Comparison of ENCODE assay signal across 1 cellular context in genomic region chr19:48568345-48568886, GRCh38.
TF ChIP-seq lines count a peak whose summit lies in the region.

No MANE protein-coding gene starts in this region.

TF ChIP-seq in HepG2, 621 proteins besides CTCF, POLR2A, EP300 and RAD21 (continued from another document and continues in another):
- TF ChIP-seq FOSL1 (CRISPR knock-in tag; IDR thresholded peaks at IDR 0.05; ENCODE audit: borderline replicate concordance) (peak; percentile 46; the same call in 1 of the 2 replicates), ZNF441 (CRISPR knock-in tag; IDR thresholded peaks at IDR 0.05; ENCODE audit: borderline replicate concordance) (no peak), ZNF883 (CRISPR knock-in tag; IDR thresholded peaks at IDR 0.05; ENCODE audit: not compliant biosample characterization) (no peak), PHF21A (CRISPR knock-in tag; IDR thresholded peaks at IDR 0.05) (no peak), ZNF782 (CRISPR knock-in tag; IDR thresholded peaks at IDR 0.05; ENCODE audit: borderline replicate concordance) (no peak), KAT2B (IDR thresholded peaks at IDR 0.05; ENCODE audit: borderline replicate concordance, low read depth, low read length) (no peak), SMAD9 (CRISPR knock-in tag; IDR thresholded peaks at IDR 0.05) (no peak), CENPBD1 (CRISPR knock-in tag; IDR thresholded peaks at IDR 0.05; ENCODE audit: borderline replicate concordance, low read depth) (no peak), ZNF816 (CRISPR knock-in tag; IDR thresholded peaks at IDR 0.05; ENCODE audit: borderline replicate concordance) (no peak), REST (IDR thresholded peaks at IDR 0.05; ENCODE audit: borderline replicate concordance in 1 of 2, low read depth in 1 of 2, low read length in 2 of 2) (no peak), AHDC1 (CRISPR knock-in tag; IDR thresholded peaks at IDR 0.05; ENCODE audit: borderline replicate concordance) (no peak), KAT7 (CRISPR knock-in tag; IDR thresholded peaks at IDR 0.05; ENCODE audit: borderline replicate concordance) (no peak), NCOA2 (CRISPR knock-in tag; IDR thresholded peaks at IDR 0.05) (no peak), ZFYVE20 (CRISPR knock-in tag; IDR thresholded peaks at IDR 0.05; ENCODE audit: borderline replicate concordance, low read depth) (no peak), FOSL2 (CRISPR knock-in tag; IDR thresholded peaks at IDR 0.05) (peak; percentile 95), ZNF263 (CRISPR knock-in tag; IDR thresholded peaks at IDR 0.05) (peak; percentile 22; the same call in 1 of the 2 replicates), TFAP4 (IDR thresholded peaks at IDR 0.05; ENCODE audit: borderline replicate concordance, low read depth) (no peak), JDP2 (CRISPR knock-in tag; IDR thresholded peaks at IDR 0.05; ENCODE audit: borderline replicate concordance) (no peak), ZNF142 (CRISPR knock-in tag; IDR thresholded peaks at IDR 0.05) (no peak), HDAC2 (CRISPR knock-in tag; IDR thresholded peaks at IDR 0.05) (peak; percentile 40; the same call in 1 of the 2 replicates)
- TF ChIP-seq, protein P1, sequence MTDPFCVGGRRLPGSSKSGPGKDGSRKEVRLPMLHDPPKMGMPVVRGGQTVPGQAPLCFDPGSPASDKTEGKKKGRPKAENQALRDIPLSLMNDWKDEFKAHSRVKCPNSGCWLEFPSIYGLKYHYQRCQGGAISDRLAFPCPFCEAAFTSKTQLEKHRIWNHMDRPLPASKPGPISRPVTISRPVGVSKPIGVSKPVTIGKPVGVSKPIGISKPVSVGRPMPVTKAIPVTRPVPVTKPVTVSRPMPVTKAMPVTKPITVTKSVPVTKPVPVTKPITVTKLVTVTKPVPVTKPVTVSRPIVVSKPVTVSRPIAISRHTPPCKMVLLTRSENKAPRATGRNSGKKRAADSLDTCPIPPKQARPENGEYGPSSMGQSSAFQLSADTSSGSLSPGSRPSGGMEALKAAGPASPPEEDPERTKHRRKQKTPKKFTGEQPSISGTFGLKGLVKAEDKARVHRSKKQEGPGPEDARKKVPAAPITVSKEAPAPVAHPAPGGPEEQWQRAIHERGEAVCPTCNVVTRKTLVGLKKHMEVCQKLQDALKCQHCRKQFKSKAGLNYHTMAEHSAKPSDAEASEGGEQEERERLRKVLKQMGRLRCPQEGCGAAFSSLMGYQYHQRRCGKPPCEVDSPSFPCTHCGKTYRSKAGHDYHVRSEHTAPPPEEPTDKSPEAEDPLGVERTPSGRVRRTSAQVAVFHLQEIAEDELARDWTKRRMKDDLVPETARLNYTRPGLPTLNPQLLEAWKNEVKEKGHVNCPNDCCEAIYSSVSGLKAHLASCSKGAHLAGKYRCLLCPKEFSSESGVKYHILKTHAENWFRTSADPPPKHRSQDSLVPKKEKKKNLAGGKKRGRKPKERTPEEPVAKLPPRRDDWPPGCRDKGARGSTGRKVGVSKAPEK (CRISPR knock-in tag; IDR thresholded peaks at IDR 0.05; ENCODE audit: borderline replicate concordance): no peak
- TF ChIP-seq, protein P2, sequence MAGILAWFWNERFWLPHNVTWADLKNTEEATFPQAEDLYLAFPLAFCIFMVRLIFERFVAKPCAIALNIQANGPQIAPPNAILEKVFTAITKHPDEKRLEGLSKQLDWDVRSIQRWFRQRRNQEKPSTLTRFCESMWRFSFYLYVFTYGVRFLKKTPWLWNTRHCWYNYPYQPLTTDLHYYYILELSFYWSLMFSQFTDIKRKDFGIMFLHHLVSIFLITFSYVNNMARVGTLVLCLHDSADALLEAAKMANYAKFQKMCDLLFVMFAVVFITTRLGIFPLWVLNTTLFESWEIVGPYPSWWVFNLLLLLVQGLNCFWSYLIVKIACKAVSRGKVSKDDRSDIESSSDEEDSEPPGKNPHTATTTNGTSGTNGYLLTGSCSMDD (CRISPR knock-in tag; IDR thresholded peaks at IDR 0.05): no peak
- TF ChIP-seq, protein P3, sequence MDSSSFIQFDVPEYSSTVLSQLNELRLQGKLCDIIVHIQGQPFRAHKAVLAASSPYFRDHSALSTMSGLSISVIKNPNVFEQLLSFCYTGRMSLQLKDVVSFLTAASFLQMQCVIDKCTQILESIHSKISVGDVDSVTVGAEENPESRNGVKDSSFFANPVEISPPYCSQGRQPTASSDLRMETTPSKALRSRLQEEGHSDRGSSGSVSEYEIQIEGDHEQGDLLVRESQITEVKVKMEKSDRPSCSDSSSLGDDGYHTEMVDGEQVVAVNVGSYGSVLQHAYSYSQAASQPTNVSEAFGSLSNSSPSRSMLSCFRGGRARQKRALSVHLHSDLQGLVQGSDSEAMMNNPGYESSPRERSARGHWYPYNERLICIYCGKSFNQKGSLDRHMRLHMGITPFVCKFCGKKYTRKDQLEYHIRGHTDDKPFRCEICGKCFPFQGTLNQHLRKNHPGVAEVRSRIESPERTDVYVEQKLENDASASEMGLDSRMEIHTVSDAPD (CRISPR knock-in tag; IDR thresholded peaks at IDR 0.05): no peak
- TF ChIP-seq, protein P4, sequence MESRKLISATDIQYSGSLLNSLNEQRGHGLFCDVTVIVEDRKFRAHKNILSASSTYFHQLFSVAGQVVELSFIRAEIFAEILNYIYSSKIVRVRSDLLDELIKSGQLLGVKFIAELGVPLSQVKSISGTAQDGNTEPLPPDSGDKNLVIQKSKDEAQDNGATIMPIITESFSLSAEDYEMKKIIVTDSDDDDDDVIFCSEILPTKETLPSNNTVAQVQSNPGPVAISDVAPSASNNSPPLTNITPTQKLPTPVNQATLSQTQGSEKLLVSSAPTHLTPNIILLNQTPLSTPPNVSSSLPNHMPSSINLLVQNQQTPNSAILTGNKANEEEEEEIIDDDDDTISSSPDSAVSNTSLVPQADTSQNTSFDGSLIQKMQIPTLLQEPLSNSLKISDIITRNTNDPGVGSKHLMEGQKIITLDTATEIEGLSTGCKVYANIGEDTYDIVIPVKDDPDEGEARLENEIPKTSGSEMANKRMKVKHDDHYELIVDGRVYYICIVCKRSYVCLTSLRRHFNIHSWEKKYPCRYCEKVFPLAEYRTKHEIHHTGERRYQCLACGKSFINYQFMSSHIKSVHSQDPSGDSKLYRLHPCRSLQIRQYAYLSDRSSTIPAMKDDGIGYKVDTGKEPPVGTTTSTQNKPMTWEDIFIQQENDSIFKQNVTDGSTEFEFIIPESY (CRISPR knock-in tag; IDR thresholded peaks at IDR 0.05): peak; percentile 44; the same call in 1 of the 2 replicates
- TF ChIP-seq, protein P5, sequence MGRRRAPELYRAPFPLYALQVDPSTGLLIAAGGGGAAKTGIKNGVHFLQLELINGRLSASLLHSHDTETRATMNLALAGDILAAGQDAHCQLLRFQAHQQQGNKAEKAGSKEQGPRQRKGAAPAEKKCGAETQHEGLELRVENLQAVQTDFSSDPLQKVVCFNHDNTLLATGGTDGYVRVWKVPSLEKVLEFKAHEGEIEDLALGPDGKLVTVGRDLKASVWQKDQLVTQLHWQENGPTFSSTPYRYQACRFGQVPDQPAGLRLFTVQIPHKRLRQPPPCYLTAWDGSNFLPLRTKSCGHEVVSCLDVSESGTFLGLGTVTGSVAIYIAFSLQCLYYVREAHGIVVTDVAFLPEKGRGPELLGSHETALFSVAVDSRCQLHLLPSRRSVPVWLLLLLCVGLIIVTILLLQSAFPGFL (CRISPR knock-in tag; IDR thresholded peaks at IDR 0.05): no peak
